ENCODE assay signal across 10 cellular contexts in genomic region chr4:172998527-172999469, GRCh38.
DNase-seq lines count a peak whose midpoint lies in the region; ATAC-seq, FAIRE-seq and TF ChIP-seq lines count a peak whose summit lies in the region.
"Had no signal": no experiment of that assay in that cellular context is flagged by ENCODE, and none has a peak within 500 bp of the region (broad histone marks: within the 10 kb centered on the region; RNA-seq: fewer than 3 reads in every experiment).

No MANE protein-coding gene starts in this region.

- TF ChIP-seq CTCF in astrocyte (IDR thresholded peaks at IDR 0.05; ENCODE audit: insufficient read depth, low read depth, low read length): no peak

- no peaks in the 10 kb centered on the region for H3K27me3 Mint-ChIP-seq in astrocyte (ENCODE audit: low read depth, unreplicated experiment)

- H3K4me2 ChIP-seq in astrocyte (ENCODE audit: low read length): peak overlapping the region; percentile 78

- H3K36me3 ChIP-seq in astrocyte (ENCODE audit: insufficient read depth, low read length): no peaks in the 10 kb centered on the region
- no peaks in the 10 kb centered on the region for H3K36me3 ChIP-seq in H7 (replicated peaks; ENCODE audit: control insufficient read depth, insufficient read depth, low read length)
- H3K36me3 ChIP-seq: pancreas had no signal

- H3K36me3 Mint-ChIP-seq in astrocyte (ENCODE audit: low read depth, unreplicated experiment): no peaks in the 10 kb centered on the region

- ATAC-seq in HG03196 (IDR thresholded peaks at IDR 0.05; ENCODE audit: unreplicated experiment): no peak

- peaks cover 2% of the 10 kb centered on the region for H3K9me3 Mint-ChIP-seq in astrocyte (ENCODE audit: unreplicated experiment)

- H4K20me1 ChIP-seq in astrocyte (ENCODE audit: insufficient read depth, low read length): no peaks in the 10 kb centered on the region

- H3K27ac ChIP-seq in astrocyte (ENCODE audit: low read depth, low read length): peak overlapping the region; percentile 85
- H3K27ac ChIP-seq: pancreas had no signal

- peak; percentile 30 for DNase-seq in EL
- DNase-seq in LoVo (ENCODE audit: low spot score): peak; percentile 43
- peak; percentile 86 for DNase-seq in astrocyte (ENCODE audit: low read depth)
- DNase-seq in left kidney (ENCODE audit: low read depth, low spot score): peak; percentile 14
- DNase-seq in activated effector memory CD4-positive, alpha-beta T cell treated with Interleukin-2 at 50 U/mL for 16 hours: no peak
- no peak for DNase-seq in H7
- DNase-seq in NCI-H128 (lab: John Stamatoyannopoulos, UW; ENCODE audit: unreplicated experiment): no peak
- DNase-seq: NCI-H774, pancreas had no signal

- peaks cover 36% of the 10 kb centered on the region for H3K4me1 ChIP-seq in astrocyte (ENCODE audit: insufficient read depth, low read length)
- H3K4me1 ChIP-seq: pancreas had no signal

- H3K27me3 ChIP-seq in astrocyte (ENCODE audit: insufficient read depth, low read length): peaks cover 7% of the 10 kb centered on the region
- H3K27me3 ChIP-seq in H7 (ENCODE audit: control insufficient read depth, insufficient read depth, low read length): no peaks in the 10 kb centered on the region
- H3K27me3 ChIP-seq: pancreas had no signal

- no peaks in the 10 kb centered on the region for H3K79me2 ChIP-seq in astrocyte (ENCODE audit: insufficient read depth, low read length)

- H2AFZ ChIP-seq in astrocyte (ENCODE audit: low read depth, low read length): no peak overlapping the region

- peak overlapping the region; percentile 94 for H3K27ac Mint-ChIP-seq in astrocyte (ENCODE audit: unreplicated experiment)

- H3K4me3 Mint-ChIP-seq in astrocyte (ENCODE audit: unreplicated experiment): no peak overlapping the region

- FAIRE-seq in astrocyte (lab: Jason Lieb, UNC): peak; percentile 39
- FAIRE-seq: pancreas had no signal

- peaks cover 44% of the 10 kb centered on the region for H3K4me1 Mint-ChIP-seq in astrocyte (ENCODE audit: low read depth, unreplicated experiment)

- peak overlapping the region; percentile 61 for H3K9ac ChIP-seq in astrocyte (ENCODE audit: low read length)

- H3K9me3 ChIP-seq in astrocyte (ENCODE audit: insufficient read depth, low read depth, low read length): no peaks in the 10 kb centered on the region
- H3K9me3 ChIP-seq: pancreas had no signal

- H3K4me3 ChIP-seq in astrocyte (ENCODE audit: insufficient read depth, low read depth, low read length): no peak overlapping the region
- no peak overlapping the region for H3K4me3 ChIP-seq in H7 (ENCODE audit: insufficient read depth, low read depth, low read length)
- H3K4me3 ChIP-seq: pancreas had no signal

Comparison
In these comparisons a context has a peak if more than half of its experiments do, and no peak if none do; other contexts are left out.
1. DNase-seq: peak in EL (single experiment), LoVo (single experiment), astrocyte (single experiment) and left kidney (single experiment); none in activated effector memory CD4-positive, alpha-beta T cell treated with Interleukin-2 at 50 U/mL for 16 hours (single experiment), H7 (single experiment) and NCI-H128 (single experiment).